Comparison of ENCODE assay signal across 2 cellular contexts in the genomic region with DNA sequence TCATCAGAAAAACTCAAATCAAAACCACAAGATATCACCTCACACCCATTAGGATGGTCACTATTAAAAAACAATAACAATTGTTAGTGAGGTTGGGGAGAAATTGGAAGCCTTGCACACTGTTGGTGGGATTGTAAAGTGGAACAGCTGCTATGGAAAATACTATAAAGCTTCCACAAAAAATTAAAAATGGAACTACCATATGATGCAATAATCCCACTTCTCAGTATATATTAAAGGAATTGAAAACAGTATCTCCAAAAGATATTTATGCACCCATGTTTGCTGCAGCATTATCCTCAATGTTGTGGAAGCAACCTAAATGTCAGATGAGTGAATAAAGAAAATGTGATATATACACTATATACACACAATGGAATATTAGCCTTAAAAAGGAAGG.
TF ChIP-seq lines count a peak whose summit lies in the region.

No MANE protein-coding gene starts in this region.

TF ChIP-seq in IMR-90, 13 proteins besides CTCF, POLR2A, EP300 and RAD21:
- TF ChIP-seq CEBPB (IDR thresholded peaks at IDR 0.05; ENCODE audit: low read depth, low read length): peak; percentile 24; the same call in 1 of the 2 replicates
- TF ChIP-seq FOS (IDR thresholded peaks at IDR 0.05; ENCODE audit: low read depth, low read length): no peak

TF ChIP-seq in H1, 55 proteins besides CTCF, POLR2A, EP300 and RAD21:
- peak; percentile 32; the same call in 1 of the 2 replicates for TF ChIP-seq CEBPB (IDR thresholded peaks at IDR 0.05; ENCODE audit: low read depth, low read length)
- TF ChIP-seq KDM1A (IDR thresholded peaks at IDR 0.05; ENCODE audit: borderline replicate concordance, low read length): no peak
